In genomic region chr12:98446716-98447115, GRCh38 we compare ENCODE assay signal across 2 cellular contexts.
TF ChIP-seq lines count a peak whose summit lies in the region.

No MANE protein-coding gene starts in this region.

TF ChIP-seq in A549, 52 proteins besides CTCF, POLR2A, EP300 and RAD21:
- TF ChIP-seq RFX5 (IDR thresholded peaks at IDR 0.05) (no peak), CEBPB (IDR thresholded peaks at IDR 0.05) (peak in 1 of 2 experiments; percentile 58; a peak in 1 of 4 replicates), BCL3 (IDR thresholded peaks at IDR 0.05) (no peak)

TF ChIP-seq in IMR-90, 13 proteins besides CTCF, POLR2A, EP300 and RAD21:
- 0 out of 2 replicates have a peak, but pooled peaks have one; percentile 13 for TF ChIP-seq CEBPB (IDR thresholded peaks at IDR 0.05; ENCODE audit: low read depth, low read length)
- TF ChIP-seq MXI1 (IDR thresholded peaks at IDR 0.05; ENCODE audit: borderline replicate concordance, low read depth, low read length): no peak
